24 cellular contexts compared by ENCODE assay signal in genomic region chr9:5470816-5471215, GRCh38. TPM values are rescaled to one million over a fixed set of nuclear protein-coding genes. Genes with fewer than 3 reads are reported as not detected.
"Had no signal": no experiment of that assay in that cellular context is flagged by ENCODE, and none has a peak within 500 bp of the region (broad histone marks: within the 10 kb centered on the region; RNA-seq: fewer than 3 reads in every experiment).

No MANE protein-coding gene starts in this region.

- H3K27me3 Mint-ChIP-seq: activated B cell treated with CpG ODN at 0.5 μM for 24 hours, naive B cell had no signal

- H3K36me3 Mint-ChIP-seq: mesothelial cell of epicardium, naive B cell had no signal

- H3K4me3 Mint-ChIP-seq: activated B cell treated with CpG ODN at 0.5 μM for 24 hours; activated naive CD4-positive, alpha-beta T cell treated with anti-CD3 and anti-CD28 coated beads for 36 hours; endodermal cell; mesothelial cell of epicardium; naive B cell; neural crest cell; T-helper 2 cell treated with Interferon-gamma antibody and Interleukin-4, amounts not matched to agents 5 μg/mL and 100 μg/mL, for 36 hours had no signal

- DNase-seq: activated B cell treated with CpG ODN at 0.5 μM for 24 hours; activated CD4-positive, alpha-beta T cell treated with anti-CD3 and anti-CD28 coated beads for 4 hours; activated effector memory CD4-positive, alpha-beta T cell treated with anti-CD3 and anti-CD28 coated beads, Interleukin-2, amount 50 U/mL, for 16 hours; activated naive CD4-positive, alpha-beta T cell treated with anti-CD3 and anti-CD28 coated beads for 36 hours; central memory CD4-positive, alpha-beta T cell; endodermal cell; foreskin fibroblast; head of caudate nucleus; hippocampal formation; left colon; naive B cell; nucleus accumbens; pancreas; stimulated activated CD4-positive, alpha-beta T cell treated with anti-CD3 and anti-CD28 coated beads, Interleukin-1b, Interleukin-23, amount 100 ng/mL, for 48 hours; stimulated activated CD4-positive, alpha-beta T cell treated with anti-CD3 and anti-CD28 coated beads, Interleukin-4, amount 100 ng/mL, for 4 hours; stimulated activated CD8-positive, alpha-beta memory T cell treated with anti-CD3 and anti-CD28 coated beads, Interleukin-4, amount 100 ng/mL, for 48 hours; stimulated activated naive CD4-positive, alpha-beta T cell; T-helper 1 cell; trophoblast cell had no signal

- H3K4me1 Mint-ChIP-seq: endodermal cell, mesothelial cell of epicardium, neural crest cell had no signal

- H3K9me3 Mint-ChIP-seq: activated B cell treated with CpG ODN at 0.5 μM for 24 hours had no signal

- ATAC-seq: esophagus mucosa, left colon, pancreas had no signal

- H3K27ac Mint-ChIP-seq: activated B cell treated with CpG ODN at 0.5 μM for 24 hours; activated naive CD4-positive, alpha-beta T cell treated with anti-CD3 and anti-CD28 coated beads for 36 hours; endodermal cell; mesothelial cell of epicardium; naive B cell; T-helper 2 cell treated with Interferon-gamma antibody and Interleukin-4, amounts not matched to agents 5 μg/mL and 100 μg/mL, for 36 hours had no signal

RNA-seq across cellular contexts. Expression of gene CD274, which starts 20.5 kb away (rescaled TPM):
- total RNA-seq: neural crest cell had no signal

RNA-seq across cellular contexts. Expression of gene PDCD1LG2, which starts 39.5 kb away (rescaled TPM):
- total RNA-seq: endodermal cell, mesothelial cell of epicardium, neural crest cell, SK-MEL-5 had no signal
